15 cellular contexts compared by ENCODE assay signal in genomic region chrX:123408856-123409737, GRCh38.
A peak's percentile ranks its signal among the peaks of the same experiment; 100 is the strongest.
DNase-seq lines count a peak whose midpoint lies in the region; ATAC-seq and TF ChIP-seq lines count a peak whose summit lies in the region.
"Had no signal": no experiment of that assay in that cellular context is flagged by ENCODE, and none has a peak within 500 bp of the region (broad histone marks: within the 10 kb centered on the region; RNA-seq: fewer than 3 reads in every experiment).

No MANE protein-coding gene starts in this region.

- no peaks in the 10 kb centered on the region for H3K79me2 ChIP-seq in Karpas-422 (ENCODE audit: low read length)

- H3K4me1 Mint-ChIP-seq in nephron progenitor cell: no peaks in the 10 kb centered on the region

- H3K4me3 ChIP-seq in aorta (ENCODE audit: low read length in 2 of 2) (no peak overlapping the region), Karpas-422 (ENCODE audit: low read length) (no peak overlapping the region)

- no peaks in the 10 kb centered on the region for H4K20me1 ChIP-seq in Karpas-422 (ENCODE audit: insufficient read depth, low read depth, low read length)

- no peak overlapping the region for H3K27ac Mint-ChIP-seq in nephron progenitor cell
- H3K27ac Mint-ChIP-seq: activated T-cell treated with anti-CD3 and anti-CD28 coated beads, Interleukin-2, amount 50 U/mL, for 24 hours had no signal

- H3K27ac ChIP-seq in aorta (ENCODE audit: low read depth in 1 of 2, low read length in 2 of 2) (peak overlapping the region in 1 of 2 donors; percentile 14), Karpas-422 (ENCODE audit: low read length) (no peak overlapping the region)

- peaks cover 72% of the 10 kb centered on the region for H3K36me3 Mint-ChIP-seq in nephron progenitor cell (ENCODE audit: low read depth)

- ATAC-seq in GM18508 (IDR thresholded peaks at IDR 0.05; ENCODE audit: insufficient read depth, unreplicated experiment) (peak; percentile 42), GM21528 (IDR thresholded peaks at IDR 0.05; ENCODE audit: low FRiP score, unreplicated experiment) (peak; percentile 42), HG03457 (IDR thresholded peaks at IDR 0.05; ENCODE audit: unreplicated experiment) (peak; percentile 42), aorta (ENCODE audit: low FRiP score) (no peak)

- no peak overlapping the region for H3K4me3 Mint-ChIP-seq in nephron progenitor cell
- H3K4me3 Mint-ChIP-seq: activated T-cell treated with anti-CD3 and anti-CD28 coated beads, Interleukin-2, amount 50 U/mL, for 24 hours had no signal

- intact Hi-C loops in aorta (cut with DNase I): no loop called here

- no peaks in the 10 kb centered on the region for H3K27me3 ChIP-seq in aorta (ENCODE audit: control insufficient read depth in 1 of 2, insufficient read depth in 2 of 2, low read length in 1 of 2)
- H3K27me3 ChIP-seq in Karpas-422 (ENCODE audit: low read length): no peaks in the 10 kb centered on the region

- H3K4me2 ChIP-seq in Karpas-422 (ENCODE audit: low read depth, low read length, poor library complexity, severe bottlenecking): no peak overlapping the region

- TF ChIP-seq CTCF in nephron progenitor cell (IDR thresholded peaks at IDR 0.05): no peak

- no peak overlapping the region for H2AFZ ChIP-seq in Karpas-422 (ENCODE audit: low read length)

- no peak overlapping the region for H3K9ac ChIP-seq in Karpas-422 (ENCODE audit: low read length)

- H3K9me3 ChIP-seq in aorta (ENCODE audit: control insufficient read depth, low read length) (no peaks in the 10 kb centered on the region), Karpas-422 (ENCODE audit: low read length) (no peaks in the 10 kb centered on the region)

- H3K36me3 ChIP-seq in aorta (ENCODE audit: control insufficient read depth in 1 of 2, insufficient read depth in 2 of 2, low read length in 1 of 2) (no peaks in the 10 kb centered on the region), Karpas-422 (ENCODE audit: insufficient read depth, low read length) (no peaks in the 10 kb centered on the region)

- DNase-seq in iris pigment epithelial cell (ENCODE audit: low read depth): peak; percentile 1
- DNase-seq in aorta: no peak
- DNase-seq in NCI-H446 (lab: John Stamatoyannopoulos, UW): no peak
- DNase-seq in nephron progenitor cell: no peak
- DNase-seq in Karpas-422: no peak
- DNase-seq: activated T-cell treated with anti-CD3 and anti-CD28 coated beads, Interleukin-2, amount 50 U/mL, for 24 hours; Calu3; dermis blood vessel endothelial cell; head of caudate nucleus; mesenchymal stem cell; NCI-H1048; retina had no signal

- H3K9me3 Mint-ChIP-seq in nephron progenitor cell: peaks cover 33% of the 10 kb centered on the region
- H3K9me3 Mint-ChIP-seq: activated T-cell treated with anti-CD3 and anti-CD28 coated beads, Interleukin-2, amount 50 U/mL, for 24 hours had no signal

- no peaks in the 10 kb centered on the region for H3K9me2 ChIP-seq in Karpas-422 (replicated peaks; ENCODE audit: insufficient read depth, low read length)

- H3K27me3 Mint-ChIP-seq in nephron progenitor cell (ENCODE audit: low read depth, poor library complexity): no peaks in the 10 kb centered on the region

- peaks cover 0 to 3% of the 10 kb centered on the region in 2 donors for H3K4me1 ChIP-seq in aorta (ENCODE audit: control insufficient read depth in 1 of 2, insufficient read depth in 2 of 2, low read length in 2 of 2)
- H3K4me1 ChIP-seq in Karpas-422 (ENCODE audit: low read length): no peaks in the 10 kb centered on the region
